In the genomic region with DNA sequence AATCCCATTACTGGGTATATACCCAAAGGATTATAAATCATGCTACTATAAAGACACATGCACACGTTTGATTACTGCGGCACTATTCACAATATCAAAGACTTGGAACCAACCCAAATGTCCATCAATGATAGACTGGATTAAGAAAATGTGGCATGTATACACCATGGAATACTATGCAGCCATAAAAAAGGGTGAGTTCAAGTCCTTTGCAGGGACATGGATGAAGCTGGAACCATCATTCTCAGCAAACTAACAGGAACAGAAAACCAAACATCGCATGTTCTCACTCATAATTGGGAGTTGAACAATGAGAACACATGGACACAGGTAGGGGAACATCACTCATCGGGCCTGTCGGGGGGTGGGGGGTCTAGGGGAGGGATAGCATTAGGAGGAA, we compare ENCODE assay signal across 7 cellular contexts. TPM values are rescaled to one million over a fixed set of nuclear protein-coding genes. Genes with fewer than 3 reads are reported as not detected.
"Had no signal": no experiment of that assay in that cellular context is flagged by ENCODE, and none has a peak within 500 bp of the region (broad histone marks: within the 10 kb centered on the region; RNA-seq: fewer than 3 reads in every experiment).

No MANE protein-coding gene starts in this region.

RNA-seq across cellular contexts. Expression of a gene that starts 54.7 kb away (rescaled TPM):
- total RNA-seq: GM23248, GM23338, H1, H4, H7, H9, HFFc6 had no signal
- polyA plus RNA-seq: GM23248, GM23338, H1 had no signal
